In genomic region chr4:86338989-86339388, GRCh38 we compare ENCODE assay signal across 11 cellular contexts. TPM values are rescaled to one million over a fixed set of nuclear protein-coding genes. Genes with fewer than 3 reads are reported as not detected.
DNase-seq lines count a peak whose midpoint lies in the region; ATAC-seq, FAIRE-seq and TF ChIP-seq lines count a peak whose summit lies in the region.
"Had no signal": no experiment of that assay in that cellular context is flagged by ENCODE, and none has a peak within 500 bp of the region (broad histone marks: within the 10 kb centered on the region; RNA-seq: fewer than 3 reads in every experiment).

No MANE protein-coding gene starts in this region.

- no peak for FAIRE-seq in HepG2 (lab: Jason Lieb, UNC)

- H3K27me3 ChIP-seq in liver (ENCODE audit: control insufficient read depth in 4 of 4, insufficient read depth in 4 of 4, low read length in 3 of 4) (peaks cover 0 to 3% (median 0%) of the 10 kb centered on the region in 4 donors), HepG2 (ENCODE audit: control insufficient read depth in 1 of 2, insufficient read depth in 2 of 2, low read length in 2 of 2) (no peaks in the 10 kb centered on the region), mammary epithelial cell (ENCODE audit: insufficient read depth, low read length) (no peaks in the 10 kb centered on the region), kidney epithelial cell (ENCODE audit: control insufficient read depth, insufficient read depth, low read length) (no peaks in the 10 kb centered on the region), suprapubic skin (no peaks in the 10 kb centered on the region)

- no peak for TF ChIP-seq RAD21 in liver (IDR thresholded peaks at IDR 0.05)
- TF ChIP-seq RAD21 in HepG2 (CRISPR knock-in tag; IDR thresholded peaks at IDR 0.05) = no peak

- H3K36me3 ChIP-seq in liver (ENCODE audit: control insufficient read depth in 4 of 4, insufficient read depth in 3 of 4, low read depth in 1 of 4, low read length in 3 of 4) (no peaks in the 10 kb centered on the region), HepG2 (replicated peaks in 1 of 2; ENCODE audit: control insufficient read depth in 1 of 2, insufficient read depth in 2 of 2, low read length in 2 of 2) (no peaks in the 10 kb centered on the region), mammary epithelial cell (ENCODE audit: insufficient read depth, low read length) (no peaks in the 10 kb centered on the region), kidney epithelial cell (ENCODE audit: control insufficient read depth, insufficient read depth, low read length) (no peaks in the 10 kb centered on the region), suprapubic skin (no peaks in the 10 kb centered on the region)

- TF ChIP-seq EP300 in HepG2 (IDR thresholded peaks at IDR 0.05; ENCODE audit: low read depth in 2 of 2, low read length in 2 of 2) (no peak), HepG2 (CRISPR knock-in tag; IDR thresholded peaks at IDR 0.05; ENCODE audit: borderline replicate concordance) (no peak), suprapubic skin (IDR thresholded peaks at IDR 0.05) (no peak)

- no peak for TF ChIP-seq POLR2A in HepG2 (IDR thresholded peaks at IDR 0.05; ENCODE audit: insufficient read depth in 1 of 2, low read depth in 2 of 2, low read length in 2 of 2)
- no peak for TF ChIP-seq POLR2A in suprapubic skin (IDR thresholded peaks at IDR 0.05)

- CTCF ChIA-PET in HepG2 (lab: Yijun Ruan, JAX; ENCODE audit: low intra/inter-chr PET ratio, low total read pairs) = no interaction called here
- CTCF ChIA-PET in mammary epithelial cell (lab: Charles Lee; ENCODE audit: low non-redundant PET) = no interaction called here

- in situ Hi-C loops in HepG2 (cut with HindIII; ENCODE audit: extremely low pct_ligation_motif_present, low pct_unique_long_range_greater_than_20kb) (no loop called here), mammary epithelial cell (cut with MboI; ENCODE audit: low sequenced_read_pairs in 2 of 2) (no loop called here)

- no peak overlapping the region for H3K4me2 ChIP-seq in HepG2 (ENCODE audit: low read depth, low read length)
- peak overlapping the region; percentile 61 for H3K4me2 ChIP-seq in mammary epithelial cell (ENCODE audit: insufficient read depth, low read depth, low read length)

- H4K20me1 ChIP-seq in HepG2 (ENCODE audit: insufficient read depth, low read length) (no peaks in the 10 kb centered on the region), mammary epithelial cell (ENCODE audit: insufficient read depth, low read length) (no peaks in the 10 kb centered on the region)

- H2AFZ ChIP-seq in HepG2 (ENCODE audit: low read length) (no peak overlapping the region), mammary epithelial cell (ENCODE audit: low read depth, low read length) (peak overlapping the region; percentile 66)

- H3K4me3 ChIP-seq in liver (ENCODE audit: low read depth in 1 of 3, low read length in 3 of 3) (no peak overlapping the region), HepG2 (replicated peaks in 1 of 3; ENCODE audit: insufficient read depth in 1 of 3, low read depth in 2 of 3, low read length in 3 of 3) (no peak overlapping the region), mammary epithelial cell (replicated peaks in 1 of 3; ENCODE audit: insufficient read depth in 1 of 3, low read depth in 2 of 3, low read length in 3 of 3) (no peak overlapping the region), kidney epithelial cell (ENCODE audit: low read depth, low read length) (no peak overlapping the region), suprapubic skin (no peak overlapping the region)

- no peak overlapping the region for H3K27ac ChIP-seq in liver (ENCODE audit: low read depth in 1 of 2, low read length in 2 of 2)
- no peak overlapping the region for H3K27ac ChIP-seq in HepG2 (ENCODE audit: extremely low read length, insufficient read depth, low read length)
- peak overlapping the region; percentile 18 for H3K27ac ChIP-seq in mammary epithelial cell (ENCODE audit: insufficient read depth, low read depth, low read length)
- H3K27ac ChIP-seq in suprapubic skin = no peak overlapping the region

- no peak for DNase-seq in HepG2 (ENCODE audit: low spot score)
- peak; percentile 76 for DNase-seq in mammary epithelial cell
- DNase-seq in kidney epithelial cell (ENCODE audit: low read depth) = peak; percentile 57
- DNase-seq in suprapubic skin (ENCODE audit: low spot score in 2 of 2) = no peak
- DNase-seq: endodermal cell; stimulated activated CD4-positive, alpha-beta T cell treated with anti-CD3 and anti-CD28 coated beads, Interleukin-15, amount 100 ng/mL, for 24 hours; substantia nigra had no signal

- ATAC-seq in HepG2 = no peak
- ATAC-seq in GM18867 (IDR thresholded peaks at IDR 0.05; ENCODE audit: unreplicated experiment) = no peak
- no peak for ATAC-seq in GM21526 (IDR thresholded peaks at IDR 0.05; ENCODE audit: low FRiP score, unreplicated experiment)
- no peak for ATAC-seq in GM18519 (IDR thresholded peaks at IDR 0.05; ENCODE audit: low FRiP score, unreplicated experiment)

- POLR2A ChIA-PET in HepG2 (lab: Yijun Ruan, JAX) = no interaction called here

- WGBS in liver = 61% methylated on average over 2 of the region's 2 CpGs
- WGBS in HepG2 (ENCODE audit: low lambda C conversion rate) = 3% methylated on average over 2 of the region's 2 CpGs
- WGBS in mammary epithelial cell (ENCODE audit: low coverage, missing lambda C conversion rate) = 6% methylated on average over 2 of the region's 2 CpGs
- 92% methylated on average over 2 of the region's 2 CpGs for WGBS in suprapubic skin

- H3K9ac ChIP-seq in liver (ENCODE audit: low read depth in 1 of 2, low read length in 2 of 2) (no peak overlapping the region), HepG2 (ENCODE audit: insufficient read depth, low read depth, low read length) (no peak overlapping the region), mammary epithelial cell (ENCODE audit: insufficient read depth, low read length) (no peak overlapping the region)

- TF ChIP-seq CTCF in liver (IDR thresholded peaks at IDR 0.05; ENCODE audit: low read depth, low read length, missing input control) (no peak), HepG2 (CRISPR knock-in tag; IDR thresholded peaks at IDR 0.05) (no peak), mammary epithelial cell (conservative IDR thresholded peaks at IDR 0.05 in 1 of 2, IDR thresholded peaks at IDR 0.05 in 1 of 2; ENCODE audit: extremely low read depth in 1 of 2, insufficient read depth in 1 of 2, low read depth in 1 of 2, low read length in 2 of 2) (no peak), kidney epithelial cell (IDR thresholded peaks at IDR 0.05; ENCODE audit: insufficient read depth, low read length, poor library complexity, severe bottlenecking) (no peak), suprapubic skin (IDR thresholded peaks at IDR 0.05) (no peak)

- H3K79me2 ChIP-seq in HepG2 (ENCODE audit: insufficient read depth, low read length) (no peaks in the 10 kb centered on the region), mammary epithelial cell (ENCODE audit: insufficient read depth, low read length) (no peaks in the 10 kb centered on the region)

- H3K9me3 ChIP-seq in liver (ENCODE audit: control insufficient read depth in 4 of 4, low read length in 3 of 4) (no peaks in the 10 kb centered on the region), HepG2 (ENCODE audit: low read length) (no peaks in the 10 kb centered on the region), mammary epithelial cell (replicated peaks; ENCODE audit: insufficient read depth, low read length) (no peaks in the 10 kb centered on the region), suprapubic skin (no peaks in the 10 kb centered on the region)

- no TSS peak for BruUV-seq in HepG2 (replicated peaks; lab: Mats Ljungman, UMichigan)
- BruUV-seq in mammary epithelial cell (replicated peaks; lab: Mats Ljungman, UMichigan) = no TSS peak

- H3K4me1 ChIP-seq in liver (ENCODE audit: control insufficient read depth in 4 of 4, insufficient read depth in 4 of 4, low read length in 3 of 4) = no peaks in the 10 kb centered on the region
- H3K4me1 ChIP-seq in HepG2 (ENCODE audit: insufficient read depth, low read length) = no peaks in the 10 kb centered on the region
- H3K4me1 ChIP-seq in mammary epithelial cell (ENCODE audit: insufficient read depth, low read length) = peaks cover 13% of the 10 kb centered on the region
- H3K4me1 ChIP-seq in suprapubic skin = no peaks in the 10 kb centered on the region

- dilution Hi-C loops in mammary epithelial cell (cut with HindIII; ENCODE audit: low sequenced_read_pairs) = no loop called here

- intact Hi-C loops in HepG2 (cut with micrococcal nuclease; ENCODE audit: unreplicated experiment) (no loop called here), mammary epithelial cell (cut with micrococcal nuclease) (no loop called here)

TF ChIP-seq in liver, 16 proteins besides CTCF, POLR2A, EP300 and RAD21 (continues in another document):
- no peak for TF ChIP-seq RXRA (IDR thresholded peaks at IDR 0.05)

RNA-seq across cellular contexts. Expression of gene MAPK10, which starts 20.9 kb away (rescaled TPM):
- 1 to 10 TPM; 2.4 to 3.6 TPM for total RNA-seq in liver
- 1 to 10 TPM in 1 of 2 donors, under 1 TPM in 1; 0.82 to 2.3 TPM for polyA plus RNA-seq in liver
- total RNA-seq in HepG2 (2016; rRNA removed; fragmentation: Illumina TruSeq; extraction: Trizol) = not detected in 2 replicates
- total RNA-seq in HepG2 (2016; cell fraction: cytosol; rRNA removed; fragmentation: Illumina TruSeq; extraction: Trizol; ENCODE audit: low read depth) = not detected in 2 replicates
- total RNA-seq in HepG2 (2016; cell fraction: insoluble cytoplasmic fraction; rRNA removed; fragmentation: Illumina TruSeq; extraction: Trizol) = not detected in 2 replicates
- total RNA-seq in HepG2 (2016; cell fraction: membrane; rRNA removed; fragmentation: Illumina TruSeq; extraction: Trizol) = not detected in 2 replicates
- total RNA-seq in HepG2 (2016; cell fraction: nucleus; rRNA removed; fragmentation: Illumina TruSeq; extraction: Trizol) = not detected in 2 replicates
- not detected in 2 replicates for polyA plus RNA-seq in HepG2 (2011; rRNA removed)
- not detected in 2 replicates for polyA plus RNA-seq in HepG2 (2011; cell fraction: cytosol; rRNA removed)
- not detected in 2 replicates for polyA plus RNA-seq in HepG2 (2011; cell fraction: nucleus; rRNA removed)
- polyA plus RNA-seq in HepG2 (2012) = not detected in 2 replicates
- 0.14 TPM in 1 of 2 replicates, not detected in the other for polyA plus RNA-seq in HepG2 (2016; cell fraction: cytosol; fragmentation: Illumina TruSeq; extraction: Trizol; ENCODE audit: low read depth)
- polyA plus RNA-seq in HepG2 (2016; cell fraction: insoluble cytoplasmic fraction; fragmentation: Illumina TruSeq; extraction: Trizol; ENCODE audit: low read depth) = not detected in 2 replicates
- polyA plus RNA-seq in HepG2 (2016; cell fraction: membrane; fragmentation: Illumina TruSeq; extraction: Trizol; ENCODE audit: low read depth) = not detected in 2 replicates
- polyA plus RNA-seq in HepG2 (2016; cell fraction: nucleus; fragmentation: Illumina TruSeq; extraction: Trizol; ENCODE audit: insufficient read depth, low read depth) = not detected in 2 replicates
- polyA minus RNA-seq in HepG2 (2011; rRNA and poly(A)+ RNA removed; ENCODE audit: low replicate concordance) = 1.7 TPM in 1 of 2 replicates, not detected in the other
- polyA minus RNA-seq in HepG2 (2011; cell fraction: cytosol; rRNA and poly(A)+ RNA removed) = not detected in 2 replicates
- not detected in 2 replicates for polyA minus RNA-seq in HepG2 (2011; cell fraction: nucleus; rRNA and poly(A)+ RNA removed)
- 10 to 100 TPM in 1 of 2 donors, 1 to 10 TPM in 1; 8.2 to 10.0 TPM for total RNA-seq in mammary epithelial cell
- 2.9 TPM for polyA plus RNA-seq in mammary epithelial cell
- polyA minus RNA-seq in mammary epithelial cell = 1.6 TPM
- 1.6 and 2.7 TPM in 2 replicates for total RNA-seq in kidney epithelial cell
- 10 to 100 TPM in 1 of 4 donors, 1 to 10 TPM in 3; 2.0 to 16.8 (median 4.1) TPM for total RNA-seq in suprapubic skin

Comparison
In these comparisons a context has a peak if more than half of its experiments do, and no peak if none do; other contexts are left out.
1. DNase-seq: peak in mammary epithelial cell (single experiment) and kidney epithelial cell (single experiment); none in HepG2 (single experiment) and suprapubic skin (0 of 2).